1 cellular context compared by ENCODE assay signal in genomic region chr5:10621837-10622236, GRCh38.
TF ChIP-seq lines count a peak whose summit lies in the region.

No MANE protein-coding gene starts in this region.

TF ChIP-seq in HepG2, 621 proteins besides CTCF, POLR2A, EP300 and RAD21 (continued from another document):
- TF ChIP-seq, protein P1, sequence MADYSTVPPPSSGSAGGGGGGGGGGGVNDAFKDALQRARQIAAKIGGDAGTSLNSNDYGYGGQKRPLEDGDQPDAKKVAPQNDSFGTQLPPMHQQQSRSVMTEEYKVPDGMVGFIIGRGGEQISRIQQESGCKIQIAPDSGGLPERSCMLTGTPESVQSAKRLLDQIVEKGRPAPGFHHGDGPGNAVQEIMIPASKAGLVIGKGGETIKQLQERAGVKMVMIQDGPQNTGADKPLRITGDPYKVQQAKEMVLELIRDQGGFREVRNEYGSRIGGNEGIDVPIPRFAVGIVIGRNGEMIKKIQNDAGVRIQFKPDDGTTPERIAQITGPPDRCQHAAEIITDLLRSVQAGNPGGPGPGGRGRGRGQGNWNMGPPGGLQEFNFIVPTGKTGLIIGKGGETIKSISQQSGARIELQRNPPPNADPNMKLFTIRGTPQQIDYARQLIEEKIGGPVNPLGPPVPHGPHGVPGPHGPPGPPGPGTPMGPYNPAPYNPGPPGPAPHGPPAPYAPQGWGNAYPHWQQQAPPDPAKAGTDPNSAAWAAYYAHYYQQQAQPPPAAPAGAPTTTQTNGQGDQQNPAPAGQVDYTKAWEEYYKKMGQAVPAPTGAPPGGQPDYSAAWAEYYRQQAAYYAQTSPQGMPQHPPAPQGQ (CRISPR knock-in tag; IDR thresholded peaks at IDR 0.05; ENCODE audit: borderline replicate concordance): no peak
TF ChIP-seq in HepG2: peak in this region for 0.
